In genomic region chr7:100128602-100128963, GRCh38 we compare ENCODE assay signal across 12 cellular contexts. TPM values are rescaled to one million over a fixed set of nuclear protein-coding genes. Genes with fewer than 3 reads are reported as not detected.
DNase-seq lines count a peak whose midpoint lies in the region; ATAC-seq, FAIRE-seq and TF ChIP-seq lines count a peak whose summit lies in the region.
"Had no signal": no experiment of that assay in that cellular context is flagged by ENCODE, and none has a peak within 500 bp of the region (broad histone marks: within the 10 kb centered on the region; RNA-seq: fewer than 3 reads in every experiment).

No MANE protein-coding gene starts in this region.

- H3K27me3 Mint-ChIP-seq in T-helper 1 cell treated with Interleukin-12 subunit alpha and Interleukin-12 subunit beta and Interleukin-4 antibody, amounts not matched to agents 30 μg/mL and 1 μg/mL, for 36 hours (ENCODE audit: low read depth), result no peaks in the 10 kb centered on the region
- H3K27me3 Mint-ChIP-seq in endothelial cell (ENCODE audit: unreplicated experiment), result peaks cover 2% of the 10 kb centered on the region

- FAIRE-seq in frontal cortex (lab: Jason Lieb, UNC), result no peak
- FAIRE-seq: A549 had no signal

- peak overlapping the region; percentile 91 for H3K4me2 ChIP-seq in OCI-LY7 (ENCODE audit: low read length)

- DNase-seq in T-helper 1 cell (no peak), OCI-LY7 (ENCODE audit: low spot score) (peak; percentile 20), endothelial cell (ENCODE audit: low spot score) (no peak), psoas muscle (no peak), NCI-H82 (lab: John Stamatoyannopoulos, UW) (no peak), frontal cortex (ENCODE audit: low spot score in 2 of 2) (no peak), inferior parietal cortex (ENCODE audit: extremely low spot score) (no peak)
- DNase-seq: NCI-H1048 had no signal

- peaks cover 5% of the 10 kb centered on the region for H3K36me3 Mint-ChIP-seq in T-helper 1 cell treated with Interleukin-12 subunit alpha and Interleukin-12 subunit beta and Interleukin-4 antibody, amounts not matched to agents 30 μg/mL and 1 μg/mL, for 36 hours (ENCODE audit: low read depth)
- H3K36me3 Mint-ChIP-seq in endothelial cell (ENCODE audit: low read depth, unreplicated experiment), result peaks cover 5% of the 10 kb centered on the region

- peak overlapping the region; percentile 63 for H3K27ac Mint-ChIP-seq in T-helper 1 cell treated with Interleukin-12 subunit alpha and Interleukin-12 subunit beta and Interleukin-4 antibody, amounts not matched to agents 30 μg/mL and 1 μg/mL, for 36 hours
- no peak overlapping the region for H3K27ac Mint-ChIP-seq in endothelial cell (ENCODE audit: unreplicated experiment)

- H3K36me3 ChIP-seq in OCI-LY7 (ENCODE audit: insufficient read depth, low read length), result peaks cover 12% of the 10 kb centered on the region; the same call in 1 of the 2 replicates
- no peaks in the 10 kb centered on the region for H3K36me3 ChIP-seq in psoas muscle (ENCODE audit: insufficient read depth in 1 of 2, low read depth in 1 of 2)
- H3K36me3 ChIP-seq: cardiac muscle cell had no signal

- H3K4me1 Mint-ChIP-seq in T-helper 1 cell treated with Interleukin-12 subunit alpha and Interleukin-12 subunit beta and Interleukin-4 antibody, amounts not matched to agents 30 μg/mL and 1 μg/mL, for 36 hours (ENCODE audit: low read depth), result peaks cover 31% of the 10 kb centered on the region
- peaks cover 22% of the 10 kb centered on the region for H3K4me1 Mint-ChIP-seq in endothelial cell (ENCODE audit: unreplicated experiment)

- no peaks in the 10 kb centered on the region for H3K9me3 Mint-ChIP-seq in T-helper 1 cell treated with Interleukin-12 subunit alpha and Interleukin-12 subunit beta and Interleukin-4 antibody, amounts not matched to agents 30 μg/mL and 1 μg/mL, for 36 hours
- no peaks in the 10 kb centered on the region for H3K9me3 Mint-ChIP-seq in endothelial cell (ENCODE audit: unreplicated experiment)

- no peaks in the 10 kb centered on the region for H3K9me2 ChIP-seq in OCI-LY7 (ENCODE audit: insufficient read depth, low read length)

- 0 out of 2 replicates have a peak overlapping the region, but pooled peaks have one; percentile 70 for H2AFZ ChIP-seq in OCI-LY7 (ENCODE audit: low read length)

- H3K27ac ChIP-seq in OCI-LY7 (ENCODE audit: low read depth, low read length, poor library complexity, severe bottlenecking) (peak overlapping the region; percentile 94), psoas muscle (no peak overlapping the region)
- H3K27ac ChIP-seq: cardiac muscle cell had no signal

- CTCF ChIA-PET in OCI-LY7 (lab: Charles Lee; ENCODE audit: unreplicated experiment), result interaction anchor here (0.8 kb wide), 1 partner anchor 90 kb away, joined by 3 read pairs; no protein-coding TSS in a partner anchor

- H4K20me1 ChIP-seq in OCI-LY7 (ENCODE audit: insufficient read depth, low read length), result no peaks in the 10 kb centered on the region

- BruUV-seq in OCI-LY7 (replicated peaks; lab: Mats Ljungman, UMichigan), result no TSS peak

- intact Hi-C loops in OCI-LY7 (cut with micrococcal nuclease; ENCODE audit: unreplicated experiment) (loop anchor here (5.0 kb wide), 1 partner anchor 46 kb away; the partner anchor contains the start of gene ZNF3), psoas muscle (cut with DNase I) (loop anchor here (5.0 kb wide), 3 partner anchors 36 to 136 kb away; partner anchors contain the start of gene COPS6 (in 1 of the 2))

- H3K9me3 ChIP-seq in OCI-LY7 (ENCODE audit: low read length), result no peaks in the 10 kb centered on the region
- H3K9me3 ChIP-seq in psoas muscle, result no peaks in the 10 kb centered on the region
- H3K9me3 ChIP-seq: A549, tibial nerve had no signal

- no peaks in the 10 kb centered on the region for H3K27me3 ChIP-seq in psoas muscle (ENCODE audit: insufficient read depth in 3 of 3, low read length in 2 of 3)
- H3K27me3 ChIP-seq: cardiac muscle cell, tibial nerve had no signal

- WGBS in psoas muscle, 3 donors, result 50 to 68% (median 61%) methylated on average over 1 of the region's 1 CpG

- H3K79me2 ChIP-seq in OCI-LY7 (ENCODE audit: insufficient read depth, low read depth, low read length), result peaks cover 8% of the 10 kb centered on the region; the same call in 1 of the 2 replicates

- TF ChIP-seq CTCF in OCI-LY7 (conservative IDR thresholded peaks at IDR 0.05; ENCODE audit: low read length) (no peak), endothelial cell (IDR thresholded peaks at IDR 0.05; ENCODE audit: unreplicated experiment) (no peak), psoas muscle (IDR thresholded peaks at IDR 0.05) (no peak)

- POLR2A ChIA-PET in OCI-LY7 (lab: Charles Lee), result interaction anchor here (0.6 to 2.0 kb wide), 6 partner anchors 8 to 46 kb away, joined by 3 to 7 read pairs (median 4); partner anchors contain the start of genes COPS6 and LAMTOR4

- ATAC-seq in psoas muscle, result no peak

- H3K4me1 ChIP-seq in OCI-LY7 (ENCODE audit: insufficient read depth, low read length, poor library complexity, severe bottlenecking), result peaks cover 56% of the 10 kb centered on the region
- H3K4me1 ChIP-seq in psoas muscle, result peaks cover 17% of the 10 kb centered on the region

- peak overlapping the region; percentile 100 for H3K4me3 Mint-ChIP-seq in T-helper 1 cell treated with Interleukin-12 subunit alpha and Interleukin-12 subunit beta and Interleukin-4 antibody, amounts not matched to agents 30 μg/mL and 1 μg/mL, for 36 hours
- peak overlapping the region; percentile 85 for H3K4me3 Mint-ChIP-seq in endothelial cell (ENCODE audit: unreplicated experiment)

- H3K4me3 ChIP-seq in OCI-LY7 (ENCODE audit: low read depth, low read length, poor library complexity, severe bottlenecking) (peak overlapping the region; percentile 73), psoas muscle (peak overlapping the region; percentile 92)

RNA-seq across cellular contexts. Expression of gene MBLAC1, which starts 1.8 kb away (rescaled TPM):
- 4.4 and 4.8 TPM in 2 replicates for total RNA-seq in OCI-LY7 (2014; rRNA removed; shearing (Covaris generic))
- 3.7 and 4.5 TPM in 2 replicates for total RNA-seq in OCI-LY7 (2022)
- total RNA-seq in endothelial cell (ENCODE audit: unreplicated experiment), result 1.6 TPM
- total RNA-seq in psoas muscle, result 1 to 10 TPM in 3 of 4 donors, under 1 TPM in 1; 0.91 to 2.6 (median 1.7) TPM
- polyA plus RNA-seq in psoas muscle, result 1 to 10 TPM; 1.8 to 3.8 (median 2.7) TPM
- 4.9 TPM for total RNA-seq in frontal cortex

RNA-seq across cellular contexts. Expression of gene CNPY4, which starts 9.1 kb away (rescaled TPM):
- total RNA-seq in OCI-LY7 (2014; rRNA removed; shearing (Covaris generic)), result 20.9 and 24.5 TPM in 2 replicates
- total RNA-seq in OCI-LY7 (2022) (25.8 and 26.7 TPM in 2 replicates), endothelial cell (ENCODE audit: unreplicated experiment) (28.3 TPM), psoas muscle (1 to 10 TPM; 2.2 to 3.9 (median 2.5) TPM), frontal cortex (17.1 TPM)
- polyA plus RNA-seq in psoas muscle, result 1 to 10 TPM; 2.9 to 7.0 (median 4.4) TPM

RNA-seq across cellular contexts. Expression of gene TAF6, which starts 9.4 kb away (rescaled TPM):
- total RNA-seq in OCI-LY7 (2014; rRNA removed; shearing (Covaris generic)), result 28.0 and 35.4 TPM in 2 replicates
- total RNA-seq in OCI-LY7 (2022) (71.0 and 76.5 TPM in 2 replicates), endothelial cell (ENCODE audit: unreplicated experiment) (71.8 TPM), psoas muscle (10 to 100 TPM; 26.8 to 40.5 (median 31.7) TPM), frontal cortex (17.5 TPM)
- polyA plus RNA-seq in psoas muscle, result 10 to 100 TPM; 31.4 to 58.4 (median 34.8) TPM

RNA-seq across cellular contexts. Expression of gene LAMTOR4, which starts 20.1 kb away (rescaled TPM):
- total RNA-seq in OCI-LY7 (2014; rRNA removed; shearing (Covaris generic)), result 243 and 263 TPM in 2 replicates
- 207 and 237 TPM in 2 replicates for total RNA-seq in OCI-LY7 (2022)
- total RNA-seq in endothelial cell (ENCODE audit: unreplicated experiment), result 68.6 TPM
- total RNA-seq in psoas muscle, result 10 to 100 TPM; 48.7 to 74.6 (median 68.1) TPM
- polyA plus RNA-seq in psoas muscle, result 100 to 1,000 TPM; 118 to 141 (median 140) TPM
- 34.6 TPM for total RNA-seq in frontal cortex

RNA-seq across cellular contexts. Expression of gene AP4M1, which starts 27.1 kb away (rescaled TPM):
- 14.1 and 25.0 TPM in 2 replicates for total RNA-seq in OCI-LY7 (2014; rRNA removed; shearing (Covaris generic))
- 29.3 and 33.8 TPM in 2 replicates for total RNA-seq in OCI-LY7 (2022)
- total RNA-seq in endothelial cell (ENCODE audit: unreplicated experiment), result 17.8 TPM
- 10 to 100 TPM in 2 of 4 donors, 1 to 10 TPM in 2; 8.8 to 12.9 (median 10.8) TPM for total RNA-seq in psoas muscle
- 10 to 100 TPM; 10.9 to 19.2 (median 14.5) TPM for polyA plus RNA-seq in psoas muscle
- 24.9 TPM for total RNA-seq in frontal cortex
